In the genomic region with DNA sequence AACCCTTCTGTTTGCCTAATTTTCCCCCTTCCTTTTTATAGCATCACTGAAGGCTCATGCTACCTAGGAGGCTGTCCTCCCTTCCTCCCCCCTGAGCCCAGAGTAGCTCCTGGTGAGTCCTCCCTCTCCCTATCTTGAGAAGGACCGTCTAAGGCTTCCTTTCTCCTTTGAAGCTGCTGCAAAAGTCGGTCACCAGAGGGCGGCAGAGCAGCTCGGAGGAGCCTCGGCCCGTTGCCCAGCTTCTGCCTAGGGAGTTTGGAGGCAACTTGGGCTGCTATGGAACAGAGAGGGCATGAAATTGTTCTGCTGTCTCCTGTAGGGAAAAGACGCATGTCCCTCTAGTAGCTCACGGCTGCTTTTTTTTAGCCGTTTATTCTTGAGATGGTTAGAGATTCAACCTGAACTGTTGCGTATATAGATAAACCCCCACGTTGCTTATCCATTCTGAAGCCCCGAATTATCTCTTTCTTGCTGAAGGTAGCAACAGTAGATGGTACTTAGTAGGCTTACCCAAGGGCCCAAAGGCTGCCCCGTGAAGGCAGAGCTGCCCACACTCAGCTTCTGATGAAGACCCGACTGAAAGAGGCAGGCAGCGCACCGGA, we compare ENCODE assay signal across 1 cellular context.
TF ChIP-seq lines count a peak whose summit lies in the region.

No MANE protein-coding gene starts in this region.

TF ChIP-seq in GM23338, 12 proteins besides CTCF, POLR2A, EP300 and RAD21 (continued from another document):
- TF ChIP-seq, protein P1, sequence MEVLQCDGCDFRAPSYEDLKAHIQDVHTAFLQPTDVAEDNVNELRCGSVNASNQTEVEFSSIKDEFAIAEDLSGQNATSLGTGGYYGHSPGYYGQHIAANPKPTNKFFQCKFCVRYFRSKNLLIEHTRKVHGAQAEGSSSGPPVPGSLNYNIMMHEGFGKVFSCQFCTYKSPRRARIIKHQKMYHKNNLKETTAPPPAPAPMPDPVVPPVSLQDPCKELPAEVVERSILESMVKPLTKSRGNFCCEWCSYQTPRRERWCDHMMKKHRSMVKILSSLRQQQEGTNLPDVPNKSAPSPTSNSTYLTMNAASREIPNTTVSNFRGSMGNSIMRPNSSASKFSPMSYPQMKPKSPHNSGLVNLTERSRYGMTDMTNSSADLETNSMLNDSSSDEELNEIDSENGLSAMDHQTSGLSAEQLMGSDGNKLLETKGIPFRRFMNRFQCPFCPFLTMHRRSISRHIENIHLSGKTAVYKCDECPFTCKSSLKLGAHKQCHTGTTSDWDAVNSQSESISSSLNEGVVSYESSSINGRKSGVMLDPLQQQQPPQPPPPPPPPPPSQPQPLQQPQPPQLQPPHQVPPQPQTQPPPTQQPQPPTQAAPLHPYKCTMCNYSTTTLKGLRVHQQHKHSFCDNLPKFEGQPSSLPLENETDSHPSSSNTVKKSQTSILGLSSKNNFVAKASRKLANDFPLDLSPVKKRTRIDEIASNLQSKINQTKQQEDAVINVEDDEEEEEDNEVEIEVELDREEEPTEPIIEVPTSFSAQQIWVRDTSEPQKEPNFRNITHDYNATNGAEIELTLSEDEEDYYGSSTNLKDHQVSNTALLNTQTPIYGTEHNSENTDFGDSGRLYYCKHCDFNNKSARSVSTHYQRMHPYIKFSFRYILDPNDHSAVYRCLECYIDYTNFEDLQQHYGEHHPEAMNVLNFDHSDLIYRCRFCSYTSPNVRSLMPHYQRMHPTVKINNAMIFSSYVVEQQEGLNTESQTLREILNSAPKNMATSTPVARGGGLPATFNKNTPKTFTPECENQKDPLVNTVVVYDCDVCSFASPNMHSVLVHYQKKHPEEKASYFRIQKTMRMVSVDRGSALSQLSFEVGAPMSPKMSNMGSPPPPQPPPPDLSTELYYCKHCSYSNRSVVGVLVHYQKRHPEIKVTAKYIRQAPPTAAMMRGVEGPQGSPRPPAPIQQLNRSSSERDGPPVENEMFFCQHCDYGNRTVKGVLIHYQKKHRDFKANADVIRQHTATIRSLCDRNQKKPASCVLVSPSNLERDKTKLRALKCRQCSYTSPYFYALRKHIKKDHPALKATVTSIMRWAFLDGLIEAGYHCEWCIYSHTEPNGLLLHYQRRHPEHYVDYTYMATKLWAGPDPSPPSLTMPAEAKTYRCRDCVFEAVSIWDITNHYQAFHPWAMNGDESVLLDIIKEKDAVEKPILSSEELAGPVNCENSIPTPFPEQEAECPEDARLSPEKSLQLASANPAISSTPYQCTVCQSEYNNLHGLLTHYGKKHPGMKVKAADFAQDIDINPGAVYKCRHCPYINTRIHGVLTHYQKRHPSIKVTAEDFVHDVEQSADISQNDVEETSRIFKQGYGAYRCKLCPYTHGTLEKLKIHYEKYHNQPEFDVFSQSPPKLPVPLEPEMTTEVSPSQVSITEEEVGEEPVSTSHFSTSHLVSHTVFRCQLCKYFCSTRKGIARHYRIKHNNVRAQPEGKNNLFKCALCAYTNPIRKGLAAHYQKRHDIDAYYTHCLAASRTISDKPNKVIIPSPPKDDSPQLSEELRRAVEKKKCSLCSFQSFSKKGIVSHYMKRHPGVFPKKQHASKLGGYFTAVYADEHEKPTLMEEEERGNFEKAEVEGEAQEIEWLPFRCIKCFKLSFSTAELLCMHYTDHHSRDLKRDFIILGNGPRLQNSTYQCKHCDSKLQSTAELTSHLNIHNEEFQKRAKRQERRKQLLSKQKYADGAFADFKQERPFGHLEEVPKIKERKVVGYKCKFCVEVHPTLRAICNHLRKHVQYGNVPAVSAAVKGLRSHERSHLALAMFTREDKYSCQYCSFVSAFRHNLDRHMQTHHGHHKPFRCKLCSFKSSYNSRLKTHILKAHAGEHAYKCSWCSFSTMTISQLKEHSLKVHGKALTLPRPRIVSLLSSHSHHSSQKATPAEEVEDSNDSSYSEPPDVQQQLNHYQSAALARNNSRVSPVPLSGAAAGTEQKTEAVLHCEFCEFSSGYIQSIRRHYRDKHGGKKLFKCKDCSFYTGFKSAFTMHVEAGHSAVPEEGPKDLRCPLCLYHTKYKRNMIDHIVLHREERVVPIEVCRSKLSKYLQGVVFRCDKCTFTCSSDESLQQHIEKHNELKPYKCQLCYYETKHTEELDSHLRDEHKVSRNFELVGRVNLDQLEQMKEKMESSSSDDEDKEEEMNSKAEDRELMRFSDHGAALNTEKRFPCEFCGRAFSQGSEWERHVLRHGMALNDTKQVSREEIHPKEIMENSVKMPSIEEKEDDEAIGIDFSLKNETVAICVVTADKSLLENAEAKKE (CRISPR knock-in tag; IDR thresholded peaks at IDR 0.05) = no peak
- TF ChIP-seq POLR2AphosphoS5 (IDR thresholded peaks at IDR 0.05; ENCODE audit: low read depth) (no peak), JUNB (IDR thresholded peaks at IDR 0.05; ENCODE audit: unreplicated experiment) (no peak), ZNF114 (CRISPR knock-in tag; IDR thresholded peaks at IDR 0.05) (no peak)
